Comparison of ENCODE assay signal across 8 cellular contexts in the genomic region with DNA sequence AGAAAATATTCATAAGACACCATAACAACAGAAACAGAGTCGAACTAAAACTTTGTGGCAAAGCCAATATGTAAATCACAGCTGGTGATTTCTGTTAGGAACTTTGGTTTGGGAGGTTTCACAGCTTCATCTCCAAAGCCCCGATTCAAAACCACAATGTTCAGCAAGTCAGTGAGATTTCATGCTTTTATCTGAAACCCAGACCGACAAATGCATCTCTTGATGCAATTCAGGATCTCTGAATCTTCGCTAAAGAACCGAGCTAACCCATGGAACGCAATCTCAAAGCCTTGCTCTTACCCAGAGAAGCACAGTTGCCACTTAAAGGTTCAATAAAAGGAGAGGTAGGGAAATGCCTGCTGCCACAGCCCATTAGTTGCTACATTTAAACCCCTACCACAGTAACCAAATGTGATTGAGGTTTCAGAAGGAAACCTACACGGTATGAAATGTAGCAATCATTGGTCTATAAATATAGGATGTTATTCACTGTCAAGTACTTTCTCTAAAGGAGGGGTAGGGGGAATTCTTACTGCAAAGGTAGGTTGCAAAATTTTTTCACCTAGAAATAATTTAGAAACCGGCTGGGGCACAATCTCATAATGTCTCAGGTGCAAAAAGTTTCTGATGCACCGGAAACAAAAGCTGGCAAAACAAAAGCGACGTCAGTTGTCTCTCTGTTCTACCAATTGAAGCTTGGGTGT.
A peak's percentile ranks its signal among the peaks of the same experiment; 100 is the strongest.
DNase-seq lines count a peak whose midpoint lies in the region; ATAC-seq, FAIRE-seq and TF ChIP-seq lines count a peak whose summit lies in the region.

No MANE protein-coding gene starts in this region.

- H3K79me2 ChIP-seq in hepatocyte, result no peaks in the 10 kb centered on the region

- no peak overlapping the region for H2BK5ac ChIP-seq in mesenchymal stem cell (ENCODE audit: low read depth, low read length, poor library complexity, severe bottlenecking)

- no peaks in the 10 kb centered on the region for H4K20me1 ChIP-seq in hepatocyte (ENCODE audit: insufficient read depth, poor library complexity, severe bottlenecking)

- FAIRE-seq in GM12892 (lab: Jason Lieb, UNC), result peak; percentile 81

- H3K4me2 ChIP-seq in hepatocyte (peak overlapping the region; percentile 67), mesenchymal stem cell (ENCODE audit: low read length, poor library complexity, severe bottlenecking) (no peak overlapping the region)

- H4K8ac ChIP-seq in mesenchymal stem cell (ENCODE audit: low read length), result no peak overlapping the region

- no peaks in the 10 kb centered on the region for H3K79me1 ChIP-seq in mesenchymal stem cell (replicated peaks; ENCODE audit: low read length, poor library complexity, severe bottlenecking)

- H3K14ac ChIP-seq in mesenchymal stem cell (ENCODE audit: low read length in 2 of 2), result no peak overlapping the region

- no peak overlapping the region for H3K9ac ChIP-seq in mesenchymal stem cell (ENCODE audit: low read length)

- no peak overlapping the region for H4K91ac ChIP-seq in mesenchymal stem cell (ENCODE audit: low read length)

- no peaks in the 10 kb centered on the region for H3K9me3 ChIP-seq in hepatocyte (ENCODE audit: low read depth)
- H3K9me3 ChIP-seq in mesenchymal stem cell (ENCODE audit: control insufficient read depth, low read length), result no peaks in the 10 kb centered on the region

- no peaks in the 10 kb centered on the region for H3K27me3 ChIP-seq in hepatocyte
- peaks cover 7% of the 10 kb centered on the region in 2 experiments for H3K27me3 ChIP-seq in mesenchymal stem cell (ENCODE audit: control insufficient read depth in 1 of 2, insufficient read depth in 1 of 2, low read length in 2 of 2)

- H3K4me3 ChIP-seq in hepatocyte (no peak overlapping the region), mesenchymal stem cell (ENCODE audit: insufficient read depth in 1 of 2, low read depth in 1 of 2, low read length in 2 of 2) (no peak overlapping the region)

- no peak overlapping the region for H2AK5ac ChIP-seq in mesenchymal stem cell (ENCODE audit: low read length, severe bottlenecking)

- H2BK120ac ChIP-seq in mesenchymal stem cell (ENCODE audit: low read depth, low read length), result no peak overlapping the region

- H2BK15ac ChIP-seq in mesenchymal stem cell (ENCODE audit: low read depth, poor library complexity, severe bottlenecking), result no peak overlapping the region

- no peaks in the 10 kb centered on the region for H3K36me3 ChIP-seq in hepatocyte (replicated peaks; ENCODE audit: insufficient read depth, low read depth)
- H3K36me3 ChIP-seq in mesenchymal stem cell (ENCODE audit: control insufficient read depth in 1 of 2, insufficient read depth in 2 of 2, low read depth in 1 of 2, low read length in 2 of 2), result no peaks in the 10 kb centered on the region

- H3K27ac ChIP-seq in hepatocyte, result no peak overlapping the region
- H3K27ac ChIP-seq in mesenchymal stem cell (ENCODE audit: low read length, poor library complexity, severe bottlenecking), result no peak overlapping the region

- H3K9me2 ChIP-seq in hepatocyte (replicated peaks; ENCODE audit: insufficient read depth), result no peaks in the 10 kb centered on the region

- H3K4me1 ChIP-seq in hepatocyte (ENCODE audit: insufficient read depth) (no peaks in the 10 kb centered on the region), mesenchymal stem cell (ENCODE audit: control insufficient read depth, insufficient read depth, low read depth, low read length) (no peaks in the 10 kb centered on the region)

- H2AFZ ChIP-seq in hepatocyte (no peak overlapping the region), mesenchymal stem cell (ENCODE audit: low read depth, low read length) (no peak overlapping the region)

- WGBS in hepatocyte (ENCODE audit: low lambda C conversion rate, missing lambda C conversion rate), result 73% methylated on average over 11 of the region's 11 CpGs
- 80% methylated on average over 10 of the region's 11 CpGs for WGBS in mesenchymal stem cell

- no peak overlapping the region for H2BK12ac ChIP-seq in mesenchymal stem cell (ENCODE audit: low read length in 2 of 2)

- no peak overlapping the region for H3K4ac ChIP-seq in mesenchymal stem cell (ENCODE audit: low read depth in 1 of 2, low read length in 2 of 2)

- no peak overlapping the region for H3K18ac ChIP-seq in mesenchymal stem cell (ENCODE audit: low read depth in 1 of 2, low read length in 2 of 2)

- peak; percentile 69 for ATAC-seq in GM21381 (IDR thresholded peaks at IDR 0.05; ENCODE audit: unreplicated experiment)
- ATAC-seq in HG03469 (IDR thresholded peaks at IDR 0.05; ENCODE audit: unreplicated experiment), result peak; percentile 55

- no peak for TF ChIP-seq POLR2A in GM12892 (IDR thresholded peaks at IDR 0.05; ENCODE audit: low read depth, low read length)

- peak; percentile 22 for DNase-seq in GM12892 (ENCODE audit: insufficient read length)
- DNase-seq in hepatocyte (ENCODE audit: low spot score), result no peak
- no peak for DNase-seq in mesenchymal stem cell
- no peak for DNase-seq in SHP77 treated with DMSO at 0.1 percent for 48 hours (lab: John Stamatoyannopoulos, UW)
- no peak for DNase-seq in NCI-H510A (lab: John Stamatoyannopoulos, UW)
- DNase-seq in activated CD8-positive, alpha-beta memory T cell treated with anti-CD3 and anti-CD28 coated beads, Interleukin-2, amount 50 U/mL, for 48 hours, result no peak

- no peak overlapping the region for H3K23ac ChIP-seq in mesenchymal stem cell (ENCODE audit: low read length in 2 of 2)

- no peak for TF ChIP-seq CTCF in hepatocyte (IDR thresholded peaks at IDR 0.05; ENCODE audit: poor library complexity)
